In genomic region chr22:49014227-49015201, GRCh38 we compare ENCODE assay signal across 20 cellular contexts.
DNase-seq lines count a peak whose midpoint lies in the region; ATAC-seq and TF ChIP-seq lines count a peak whose summit lies in the region.
"Had no signal": no experiment of that assay in that cellular context is flagged by ENCODE, and none has a peak within 500 bp of the region (broad histone marks: within the 10 kb centered on the region; RNA-seq: fewer than 3 reads in every experiment).

No MANE protein-coding gene starts in this region.

- peak; percentile 71 for DNase-seq in cerebellum (ENCODE audit: low spot score)
- peak; percentile 40 for DNase-seq in left lobe of liver (ENCODE audit: low spot score)
- no peak for DNase-seq in thoracic aorta (ENCODE audit: low spot score)
- DNase-seq: activated CD4-positive, alpha-beta T cell treated with anti-CD3 and anti-CD28 coated beads, Interleukin-2, amount 50 U/mL, for 48 hours; brain microvascular endothelial cell; COR-L47; EL; erythroblast; Kasumi-1; midbrain; NCI-H1105 treated with DMSO at 0.1 percent for 48 hours; NCI-H82; OCI-M1; SIG-M5; thyroid gland had no signal

- H3K27me3 ChIP-seq in thoracic aorta (replicated peaks; ENCODE audit: insufficient read depth) = no peaks in the 10 kb centered on the region
- H3K27me3 ChIP-seq: brain microvascular endothelial cell, thyroid gland had no signal

- no peaks in the 10 kb centered on the region for H3K36me3 ChIP-seq in thoracic aorta
- H3K36me3 ChIP-seq: brain microvascular endothelial cell, thyroid gland had no signal

- H3K4me1 ChIP-seq in thoracic aorta (ENCODE audit: control insufficient read depth in 1 of 2, low read depth in 2 of 2) = peaks cover 29 to 79% of the 10 kb centered on the region in 2 donors
- H3K4me1 ChIP-seq: thyroid gland had no signal

- no peak overlapping the region for H3K4me3 ChIP-seq in thoracic aorta
- H3K4me3 ChIP-seq: thyroid gland had no signal

- no peak for TF ChIP-seq CTCF in VCaP (conservative IDR thresholded peaks at IDR 0.05)
- TF ChIP-seq CTCF in thoracic aorta (IDR thresholded peaks at IDR 0.05) = no peak

- H3K27ac ChIP-seq in VCaP = peak overlapping the region; percentile 74
- peak overlapping the region; percentile 76 to 94 for H3K27ac ChIP-seq in thoracic aorta
- H3K27ac ChIP-seq: brain microvascular endothelial cell, thyroid gland had no signal

- ATAC-seq in left lobe of liver (no peak), thoracic aorta (ENCODE audit: insufficient number of reproducible peaks, low FRiP score, low read depth) (no peak), HG02852 (IDR thresholded peaks at IDR 0.05; ENCODE audit: unreplicated experiment) (no peak), HG03108 (IDR thresholded peaks at IDR 0.05; ENCODE audit: unreplicated experiment) (no peak), HG02870 (IDR thresholded peaks at IDR 0.05; ENCODE audit: unreplicated experiment) (no peak)
- ATAC-seq: activated naive CD4-positive, alpha-beta T cell treated with anti-CD3 and anti-CD28 coated beads, Interleukin-2, amount 50 U/mL, for 72 hours had no signal

- no peaks in the 10 kb centered on the region for H3K9me3 ChIP-seq in thoracic aorta
- H3K9me3 ChIP-seq: thyroid gland had no signal
